Comparison of ENCODE assay signal across 8 cellular contexts in the genomic region with DNA sequence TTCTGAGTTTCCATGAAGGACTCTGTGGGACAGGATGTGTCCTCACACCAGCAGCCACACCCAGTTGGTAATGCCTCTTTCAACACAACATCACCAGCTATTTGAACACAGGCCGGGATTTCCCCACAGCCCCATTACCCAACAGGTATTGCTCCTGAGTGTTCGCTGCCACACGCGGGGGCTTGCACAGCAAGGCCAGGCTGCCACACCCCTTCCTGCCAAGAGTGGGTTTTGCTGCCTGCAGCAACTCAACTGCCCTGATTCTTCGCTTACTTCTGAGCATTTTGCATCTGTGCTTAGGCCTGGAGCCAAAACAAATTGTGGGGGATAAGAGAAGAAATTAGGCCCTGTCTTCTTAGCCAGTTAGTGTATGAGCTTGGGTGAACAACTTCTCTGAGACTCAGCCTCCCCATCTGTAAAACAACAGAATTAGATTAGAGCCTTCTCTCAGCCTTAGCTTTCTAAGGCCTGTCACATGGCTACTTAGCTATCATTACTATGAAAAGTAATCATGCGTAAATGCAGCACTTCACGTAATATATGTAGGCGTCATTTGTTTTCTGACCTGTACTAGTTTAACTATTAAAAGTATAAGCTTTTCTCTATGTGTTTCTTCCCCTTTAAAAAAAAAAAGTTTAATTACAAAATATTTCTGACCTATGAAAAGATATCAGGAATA. TPM values are rescaled to one million over a fixed set of nuclear protein-coding genes. Genes with fewer than 3 reads are reported as not detected.
DNase-seq lines count a peak whose midpoint lies in the region; ATAC-seq, FAIRE-seq and TF ChIP-seq lines count a peak whose summit lies in the region.

No MANE protein-coding gene starts in this region.

- no peaks in the 10 kb centered on the region for H3K79me2 ChIP-seq in H1 (ENCODE audit: control insufficient read depth in 1 of 2, insufficient read depth in 2 of 2, low read length in 2 of 2)

- H3K4me2 ChIP-seq in H1 (ENCODE audit: insufficient read depth in 1 of 2, low read depth in 2 of 2, low read length in 2 of 2) = no peak overlapping the region

- H4K5ac ChIP-seq in H1 (ENCODE audit: insufficient read length, low read depth, low read length) = no peak overlapping the region

- POLR2A ChIA-PET in activated CD4-positive, alpha-beta T cell treated with anti-CD3 and anti-CD28 coated beads for 36 hours (lab: Charles Lee) = no interaction called here
- POLR2A ChIA-PET in H1 (lab: Charles Lee; ENCODE audit: partially characterized antibody) = interaction anchor here (1.7 to 1.9 kb wide), 2 partner anchors 10 to 57 kb away, joined by 5 read pairs; no protein-coding TSS in a partner anchor

- no peaks in the 10 kb centered on the region for H3K27me3 ChIP-seq in H1 (replicated peaks in 1 of 4; ENCODE audit: control insufficient read depth in 3 of 4, extremely low read depth in 1 of 4, insufficient read depth in 3 of 4, low read length in 3 of 4)

- DNase-seq in HuH-7 (ENCODE audit: low spot score) (peak; percentile 79), H1 (ENCODE audit: low read depth in 1 of 2, low spot score in 2 of 2) (no peak), midbrain (lab: John Stamatoyannopoulos, UW) (no peak), KG1 (lab: John Stamatoyannopoulos, UW) (no peak)
- DNase-seq in activated CD4-positive, alpha-beta T cell treated with anti-CD3 and anti-CD28 coated beads for 36 hours = peak; percentile 70
- peak; percentile 48 for DNase-seq in stimulated activated CD4-positive, alpha-beta T cell treated with anti-CD3 and anti-CD28 coated beads, Interleukin-1b, Interleukin-23, amount 100 ng/mL, for 48 hours

- no peak for TF ChIP-seq POLR2A in H1 (IDR thresholded peaks at IDR 0.05; ENCODE audit: control extremely low read depth in 1 of 2, low read depth in 2 of 2, low read length in 2 of 2)

- no peak for TF ChIP-seq EP300 in H1 (IDR thresholded peaks at IDR 0.05; ENCODE audit: borderline replicate concordance in 1 of 2, low read depth in 2 of 2, low read length in 2 of 2)

- H3K14ac ChIP-seq in H1 (ENCODE audit: insufficient read length) = no peak overlapping the region

- no peak overlapping the region for H2BK120ac ChIP-seq in H1 (replicated peaks; ENCODE audit: low read depth, low read length)

- no peak overlapping the region for H2BK15ac ChIP-seq in H1 (ENCODE audit: low read length)

- no peaks in the 10 kb centered on the region for H3K36me3 ChIP-seq in H1 (ENCODE audit: control insufficient read depth in 2 of 4, insufficient read depth in 4 of 4, low read length in 3 of 4)

- H4K20me1 ChIP-seq in H1 (replicated peaks in 1 of 2; ENCODE audit: control insufficient read depth in 1 of 2, insufficient read depth in 2 of 2, low read length in 2 of 2) = no peaks in the 10 kb centered on the region

- H3K18ac ChIP-seq in H1 (ENCODE audit: extremely low read depth, low read length) = no peak overlapping the region

- no peak overlapping the region for H2BK20ac ChIP-seq in H1 (ENCODE audit: low read length)

- no peak overlapping the region for H3K4ac ChIP-seq in H1 (replicated peaks; ENCODE audit: insufficient read length, low read depth, low read length)

- intact Hi-C loops in activated CD4-positive, alpha-beta T cell treated with anti-CD3 and anti-CD28 coated beads for 36 hours (cut with DNase I, micrococcal nuclease) = loop anchor here in 1 of 2 experiments (1.0 kb wide), 2 partner anchors 55 to 693 kb away; no protein-coding TSS in a partner anchor

- H2BK5ac ChIP-seq in H1 (ENCODE audit: low read depth, low read length) = no peak overlapping the region

- no peak for TF ChIP-seq RAD21 in H1 (IDR thresholded peaks at IDR 0.05 in 1 of 2, conservative IDR thresholded peaks at IDR 0.05 in 1 of 2; ENCODE audit: low read depth in 2 of 2, low read length in 2 of 2)

- peak overlapping the region; percentile 51 for H3K27ac Mint-ChIP-seq in activated CD4-positive, alpha-beta T cell treated with anti-CD3 and anti-CD28 coated beads for 36 hours

- no peak overlapping the region for H2BK12ac ChIP-seq in H1 (ENCODE audit: low read depth, low read length)

- 95% methylated on average over 8 of the region's 8 CpGs; no CpG with 5 or more reads in 1 of the 2 experiments for WGBS in H1 (ENCODE audit: extremely low coverage in 1 of 2, insufficient coverage in 1 of 2, insufficient read length in 1 of 2, insufficient replicate concordance in 2 of 2, low coverage in 1 of 2, low lambda C conversion rate in 2 of 2, missing lambda C conversion rate in 1 of 2), 2 experiments

- H3K4me1 Mint-ChIP-seq in activated CD4-positive, alpha-beta T cell treated with anti-CD3 and anti-CD28 coated beads for 36 hours = peaks cover 12% of the 10 kb centered on the region

- no peak overlapping the region for H2AFZ ChIP-seq in H1 (ENCODE audit: low read length)

- H3K4me3 ChIP-seq in H1 (ENCODE audit: extremely low read depth in 1 of 4, insufficient read depth in 2 of 4, low read depth in 3 of 4, low read length in 4 of 4) = no peak overlapping the region

- no peak for TF ChIP-seq CTCF in H1 (IDR thresholded peaks at IDR 0.05; ENCODE audit: control extremely low read depth in 1 of 3, insufficient read depth in 1 of 3, low read depth in 1 of 3, low read length in 3 of 3)

- no peaks in the 10 kb centered on the region for H3K36me3 Mint-ChIP-seq in activated CD4-positive, alpha-beta T cell treated with anti-CD3 and anti-CD28 coated beads for 36 hours (ENCODE audit: low read depth)

- no peak overlapping the region for H3K23ac ChIP-seq in H1 (ENCODE audit: insufficient read length)

- no peak overlapping the region for H3K27ac ChIP-seq in H1 (ENCODE audit: low read depth, low read length)

- peaks cover 0 to 5% (median 2%) of the 10 kb centered on the region in 4 experiments; a peak in 2 of 7 replicates for H3K4me1 ChIP-seq in H1 (replicated peaks in 1 of 4; ENCODE audit: control insufficient read depth in 3 of 4, insufficient read depth in 4 of 4, low read length in 3 of 4)

- H3K9me3 Mint-ChIP-seq in activated CD4-positive, alpha-beta T cell treated with anti-CD3 and anti-CD28 coated beads for 36 hours (ENCODE audit: low read depth) = no peaks in the 10 kb centered on the region

- no peak overlapping the region for H3K9ac ChIP-seq in H1 (replicated peaks in 1 of 4; ENCODE audit: extremely low read depth in 1 of 4, low read depth in 3 of 4, low read length in 3 of 4)

- H3K56ac ChIP-seq in H1 (replicated peaks; ENCODE audit: insufficient read length, low read depth, low read length) = no peak overlapping the region

- ATAC-seq in activated CD4-positive, alpha-beta T cell treated with anti-CD3 and anti-CD28 coated beads for 36 hours = peak; percentile 78
- ATAC-seq in GM18870 (IDR thresholded peaks at IDR 0.05; ENCODE audit: unreplicated experiment) = no peak
- no peak for ATAC-seq in HG02970 (IDR thresholded peaks at IDR 0.05; ENCODE audit: low FRiP score, unreplicated experiment)

- H3K27me3 Mint-ChIP-seq in activated CD4-positive, alpha-beta T cell treated with anti-CD3 and anti-CD28 coated beads for 36 hours = no peaks in the 10 kb centered on the region

- H4K8ac ChIP-seq in H1 (ENCODE audit: extremely low read depth, insufficient read depth, low read length) = 0 out of 2 replicates have a peak overlapping the region, but pooled peaks have one; percentile 53

- H3K9me3 ChIP-seq in H1 (ENCODE audit: insufficient read depth in 2 of 2, low read depth in 1 of 2, low read length in 1 of 2) = peaks cover 0 to 1% of the 10 kb centered on the region in 2 experiments; a peak in 1 of 4 replicates

- FAIRE-seq in H1 (lab: Jason Lieb, UNC) = no peak

- H3K23me2 ChIP-seq in H1 (ENCODE audit: low read depth, low read length) = no peaks in the 10 kb centered on the region

- no peak overlapping the region for H2AK5ac ChIP-seq in H1 (ENCODE audit: low read depth, low read length)

- no peak overlapping the region for H3K4me3 Mint-ChIP-seq in activated CD4-positive, alpha-beta T cell treated with anti-CD3 and anti-CD28 coated beads for 36 hours

- no peak overlapping the region for H4K91ac ChIP-seq in H1 (replicated peaks; ENCODE audit: insufficient read length, low read length)

- CTCF ChIA-PET in activated CD4-positive, alpha-beta T cell treated with anti-CD3 and anti-CD28 coated beads for 36 hours (lab: Charles Lee) = interaction anchor here (0.5 to 4.2 kb wide), 19 partner anchors 9 to 893 kb away, joined by 3 to 85 read pairs (median 3); no protein-coding TSS in a partner anchor
- CTCF ChIA-PET in H1 (lab: Charles Lee; ENCODE audit: partially characterized antibody) = interaction anchor here (0.6 to 9.0 kb wide), 31 partner anchors 9 to 810 kb away, joined by 3 to 125 read pairs (median 5); partner anchors contain the start of gene POLR3B

- H3K79me1 ChIP-seq in H1 (ENCODE audit: low read depth, low read length) = no peaks in the 10 kb centered on the region

TF ChIP-seq in H1, 55 proteins besides CTCF, POLR2A, EP300 and RAD21 (continues in another document):
- TF ChIP-seq TEAD4 (IDR thresholded peaks at IDR 0.05; ENCODE audit: low read depth, low read length) = no peak
- TF ChIP-seq KDM4A (IDR thresholded peaks at IDR 0.05; ENCODE audit: low read depth, low read length, severe bottlenecking) = no peak
- TF ChIP-seq EZH2 (IDR thresholded peaks at IDR 0.05; ENCODE audit: low read depth, low read length, severe bottlenecking) = no peak
- no peak for TF ChIP-seq CREB1 (IDR thresholded peaks at IDR 0.05)
- no peak for TF ChIP-seq NANOG (IDR thresholded peaks at IDR 0.05; ENCODE audit: insufficient read depth, low read depth, low read length, poor library complexity, severe bottlenecking)
- TF ChIP-seq E2F6 (IDR thresholded peaks at IDR 0.05) = no peak
- no peak for TF ChIP-seq MAFK (IDR thresholded peaks at IDR 0.05; ENCODE audit: low read depth, low read length)
- TF ChIP-seq KDM5A (IDR thresholded peaks at IDR 0.05; ENCODE audit: low read length) = no peak
- no peak for TF ChIP-seq CEBPB (IDR thresholded peaks at IDR 0.05; ENCODE audit: low read depth, low read length)

RNA-seq across cellular contexts. Expression of gene CKAP4, which starts 20.0 kb away (rescaled TPM):
- total RNA-seq in activated CD4-positive, alpha-beta T cell treated with anti-CD3 and anti-CD28 coated beads for 36 hours = 10 to 100 TPM; 13.7 to 15.6 TPM
- 79.0 and 80.7 TPM in 2 replicates for total RNA-seq in H1 (2021; fragmentation: NEBNext Ultra II Directional; extraction: Animal tissue kit (Norgen Biotek cat#: 25700))
- polyA plus RNA-seq in H1 (2011; rRNA removed) = 29.0 and 35.8 TPM in 2 replicates
- polyA plus RNA-seq in H1 (2011; cell fraction: cytosol; rRNA removed) = 40.0 TPM
- 48.8 TPM for polyA plus RNA-seq in H1 (2011; cell fraction: nucleus; rRNA removed)
- polyA plus RNA-seq in H1 (2012, experiment 1 of 2) = 54.3 to 68.0 TPM (median 62.2 TPM) in 4 replicates
- 71.1 TPM for polyA plus RNA-seq in H1 (2012, experiment 2 of 2)
- polyA plus RNA-seq in H1 (2013, experiment 1 of 2) = 129 TPM
- 128 TPM for polyA plus RNA-seq in H1 (2013, experiment 2 of 2)
- 21.5 and 30.7 TPM in 2 replicates for polyA minus RNA-seq in H1 (2011; rRNA and poly(A)+ RNA removed)
- 29.8 TPM for polyA minus RNA-seq in H1 (2011; cell fraction: cytosol; rRNA and poly(A)+ RNA removed)
- polyA minus RNA-seq in H1 (2011; cell fraction: nucleus; rRNA and poly(A)+ RNA removed) = 20.0 TPM

Comparison
In these comparisons a context has a peak if more than half of its experiments do, and no peak if none do; other contexts are left out.
1. DNase-seq: peak in HuH-7 (single experiment), activated CD4-positive, alpha-beta T cell treated with anti-CD3 and anti-CD28 coated beads for 36 hours (single experiment) and stimulated activated CD4-positive, alpha-beta T cell treated with anti-CD3 and anti-CD28 coated beads, Interleukin-1b, Interleukin-23, amount 100 ng/mL, for 48 hours (single experiment); none in H1 (0 of 2), midbrain (single experiment) and KG1 (single experiment).